7 cellular contexts compared by ENCODE assay signal in the genomic region with DNA sequence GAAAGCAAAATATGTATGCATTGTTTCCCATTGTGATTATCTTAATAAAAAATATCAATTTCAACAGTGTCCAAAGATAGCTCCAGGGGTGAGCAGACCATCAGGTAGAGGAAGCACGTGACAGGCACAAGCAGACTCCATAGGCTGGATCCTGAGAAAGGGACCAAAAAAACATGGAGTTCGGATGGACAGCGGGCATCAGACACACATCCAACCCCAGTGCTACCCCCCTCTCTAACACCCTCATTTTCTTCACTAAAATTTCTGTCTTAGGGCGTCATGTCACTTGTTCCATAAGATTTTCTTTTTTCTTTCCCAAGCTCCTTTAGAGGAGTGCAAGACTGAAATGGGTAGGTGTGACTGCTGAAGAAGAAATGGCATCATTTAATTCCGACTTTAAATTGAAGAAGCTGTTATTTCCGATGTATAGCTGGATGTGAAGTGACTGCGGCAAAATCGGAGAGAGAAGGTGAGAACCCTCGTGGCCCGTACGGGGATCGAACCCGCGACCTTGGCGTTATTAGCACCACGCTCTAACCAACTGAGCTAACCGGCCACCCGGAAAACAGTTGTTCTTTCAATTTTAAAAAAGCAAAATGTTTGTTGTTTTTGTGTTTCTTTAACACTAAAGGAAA. TPM values are rescaled to one million over a fixed set of nuclear protein-coding genes. Genes with fewer than 3 reads are reported as not detected.
DNase-seq lines count a peak whose midpoint lies in the region; ATAC-seq and TF ChIP-seq lines count a peak whose summit lies in the region.

No MANE protein-coding gene starts in this region.

- H2BK5ac ChIP-seq in H9 (ENCODE audit: insufficient read length, low read length), result no peak overlapping the region

- no CpG with 5 or more reads among the region's 18 CpGs for WGBS in H9 (ENCODE audit: extremely low coverage, insufficient read length, low lambda C conversion rate)
- WGBS in smooth muscle cell (ENCODE audit: low lambda C conversion rate), result 19% methylated on average over 18 of the region's 18 CpGs

- no peak overlapping the region for H2BK15ac ChIP-seq in H9 (ENCODE audit: low read depth, low read length)

- no peak overlapping the region for H3K27ac Mint-ChIP-seq in H9

- peaks cover 0 to 6% of the 10 kb centered on the region in 2 experiments; a peak in 1 of 5 replicates for H3K9me3 Mint-ChIP-seq in H9

- TF ChIP-seq CTCF in H9 (conservative IDR thresholded peaks at IDR 0.05) (no peak), smooth muscle cell (IDR thresholded peaks at IDR 0.05; ENCODE audit: borderline replicate concordance, insufficient read depth, poor library complexity, severe bottlenecking) (no peak), vagina (IDR thresholded peaks at IDR 0.05) (no peak)

- H4K20me1 ChIP-seq in H9 (ENCODE audit: control insufficient read depth, insufficient read depth, insufficient read length) (no peaks in the 10 kb centered on the region), smooth muscle cell (ENCODE audit: low read depth) (no peaks in the 10 kb centered on the region)

- intact Hi-C loops in vagina (cut with DNase I), result no loop called here

- H3K9me3 ChIP-seq in H9 (ENCODE audit: control insufficient read depth, low read depth, low read length), result no peaks in the 10 kb centered on the region
- H3K9me3 ChIP-seq in smooth muscle cell (replicated peaks; ENCODE audit: low read depth), result no peaks in the 10 kb centered on the region
- no peaks in the 10 kb centered on the region for H3K9me3 ChIP-seq in vagina

- no peak overlapping the region for H4K5ac ChIP-seq in H9 (ENCODE audit: insufficient read length, low read depth, low read length)

- H2BK20ac ChIP-seq in H9 (ENCODE audit: low read depth, low read length, poor library complexity, severe bottlenecking), result no peak overlapping the region

- no peak overlapping the region for H3K9ac ChIP-seq in H9 (ENCODE audit: extremely low read depth, insufficient read length, low read length)
- no peak overlapping the region for H3K9ac ChIP-seq in smooth muscle cell (ENCODE audit: low read depth)

- peaks cover 15% of the 10 kb centered on the region for H3K27me3 Mint-ChIP-seq in H9 (ENCODE audit: low read depth)

- H3K27ac ChIP-seq in H9 (ENCODE audit: insufficient read length, low read depth, low read length) (no peak overlapping the region), smooth muscle cell (ENCODE audit: low read depth) (no peak overlapping the region), vagina (no peak overlapping the region)

- H3K56ac ChIP-seq in H9 (ENCODE audit: insufficient read length, low read depth, low read length), result no peak overlapping the region

- H2AFZ ChIP-seq in H9 (ENCODE audit: low read length), result no peak overlapping the region
- peak overlapping the region; percentile 90 for H2AFZ ChIP-seq in smooth muscle cell (ENCODE audit: low read depth)

- H4K91ac ChIP-seq in H9 (ENCODE audit: insufficient read length, low read depth, low read length), result no peak overlapping the region

- H3K4me1 Mint-ChIP-seq in H9, result peaks cover 21 to 25% of the 10 kb centered on the region in 2 experiments

- TF ChIP-seq POLR2A in vagina (IDR thresholded peaks at IDR 0.05), result no peak

- no peak overlapping the region for H3K14ac ChIP-seq in H9 (ENCODE audit: insufficient read depth, low read length)

- no peaks in the 10 kb centered on the region; a peak in 1 of 7 replicates for H3K36me3 Mint-ChIP-seq in H9 (ENCODE audit: insufficient read depth in 1 of 3, low read depth in 3 of 3)

- no peak overlapping the region for H2AK5ac ChIP-seq in H9 (ENCODE audit: insufficient read length, low read length)

- peak; percentile 73 for DNase-seq in H9
- peak; percentile 89 for DNase-seq in SK-MEL-5 (ENCODE audit: low read depth, low spot score)
- peak; percentile 57 for DNase-seq in cerebellar cortex (ENCODE audit: low spot score)
- DNase-seq in smooth muscle cell (lab: John Stamatoyannopoulos, UW; ENCODE audit: unreplicated experiment), result no peak
- DNase-seq in vagina (ENCODE audit: extremely low spot score in 2 of 2), result no peak

- no peak overlapping the region for H3K18ac ChIP-seq in H9 (ENCODE audit: insufficient read length, low read depth, low read length)

- ATAC-seq in HG02870 (IDR thresholded peaks at IDR 0.05; ENCODE audit: unreplicated experiment) (no peak), GM21390 (IDR thresholded peaks at IDR 0.05; ENCODE audit: unreplicated experiment) (no peak)

- H3K79me2 ChIP-seq in H9 (ENCODE audit: insufficient read depth, low read length) (no peaks in the 10 kb centered on the region), smooth muscle cell (ENCODE audit: low read depth) (no peaks in the 10 kb centered on the region)

- peak overlapping the region; percentile 75 to 84 for H3K4me3 Mint-ChIP-seq in H9

- peaks cover 7% of the 10 kb centered on the region for H3F3A ChIP-seq in smooth muscle cell (ENCODE audit: low read depth)

- H3K23me2 ChIP-seq in H9 (ENCODE audit: insufficient read length, low read depth, low read length, poor library complexity, severe bottlenecking), result peaks cover 11% of the 10 kb centered on the region

- no peak overlapping the region for H3T11ph ChIP-seq in H9 (ENCODE audit: low read length)

- H3K4me3 ChIP-seq in smooth muscle cell (peak overlapping the region; percentile 51), vagina (no peak overlapping the region)

- H3K23ac ChIP-seq in H9 (ENCODE audit: insufficient read length, low read depth, low read length), result no peak overlapping the region

- no peak overlapping the region for H2BK120ac ChIP-seq in H9 (ENCODE audit: low read depth, low read length, poor library complexity, severe bottlenecking)

- no peak overlapping the region for H3K4ac ChIP-seq in H9 (ENCODE audit: low read depth, low read length)

- in situ Hi-C loops in SK-MEL-5 (cut with HindIII; ENCODE audit: low pct_unique_long_range_greater_than_20kb, low sequenced_read_pairs), result no loop called here

- H3K4me2 ChIP-seq in H9 (ENCODE audit: insufficient read depth, insufficient read length, low read length) (peak overlapping the region; percentile 63), smooth muscle cell (peak overlapping the region; percentile 84)

- H3K27me3 ChIP-seq in H9 (ENCODE audit: insufficient read depth, low read length), result no peaks in the 10 kb centered on the region
- no peaks in the 10 kb centered on the region for H3K27me3 ChIP-seq in smooth muscle cell (ENCODE audit: low read depth)
- no peaks in the 10 kb centered on the region for H3K27me3 ChIP-seq in vagina

- no peak overlapping the region for H4K8ac ChIP-seq in H9 (replicated peaks; ENCODE audit: insufficient read length, low read depth, low read length)

- no peak overlapping the region for H2BK12ac ChIP-seq in H9 (ENCODE audit: insufficient read length, low read depth, low read length)

- H3K79me1 ChIP-seq in H9 (ENCODE audit: insufficient read depth, low read depth, low read length, poor library complexity, severe bottlenecking), result no peaks in the 10 kb centered on the region

- H3K4me1 ChIP-seq in H9 (ENCODE audit: insufficient read depth, low read length), result no peaks in the 10 kb centered on the region; the same call in 1 of the 2 replicates
- no peaks in the 10 kb centered on the region for H3K4me1 ChIP-seq in smooth muscle cell (ENCODE audit: low read depth)
- H3K4me1 ChIP-seq in vagina, result peaks cover 6% of the 10 kb centered on the region

- no peaks in the 10 kb centered on the region for H3K36me3 ChIP-seq in smooth muscle cell (ENCODE audit: low read depth)
- no peaks in the 10 kb centered on the region for H3K36me3 ChIP-seq in vagina

RNA-seq across cellular contexts. Expression of a gene that starts 10.3 kb away (rescaled TPM):
- total RNA-seq in H9 (2021), result 14.8 and 17.7 TPM in 2 replicates
- 4.9 and 5.2 TPM in 2 replicates for total RNA-seq in SK-MEL-5 (2014; rRNA removed; shearing (Covaris generic))
- polyA plus RNA-seq in SK-MEL-5 (2015; cell fraction: cytosol; rRNA removed), result 8.9 and 14.3 TPM in 2 replicates
- polyA plus RNA-seq in SK-MEL-5 (2015; cell fraction: nucleus; rRNA removed), result 14.2 and 30.3 TPM in 2 replicates
- 3.3 and 7.6 TPM in 2 replicates for total RNA-seq in smooth muscle cell
- polyA plus RNA-seq in smooth muscle cell, result 2.8 and 5.7 TPM in 2 replicates
- 1.2 TPM for total RNA-seq in vagina

Comparison
In these comparisons a context has a peak if more than half of its experiments do, and no peak if none do; other contexts are left out.
1. DNase-seq: peak in H9 (single experiment), SK-MEL-5 (single experiment) and cerebellar cortex (single experiment); none in smooth muscle cell (single experiment) and vagina (0 of 2).